11 cellular contexts compared by ENCODE assay signal in genomic region chr1:15426492-15427279, GRCh38. TPM values are rescaled to one million over a fixed set of nuclear protein-coding genes. Genes with fewer than 3 reads are reported as not detected.
DNase-seq lines count a peak whose midpoint lies in the region; ATAC-seq and TF ChIP-seq lines count a peak whose summit lies in the region.
"Had no signal": no experiment of that assay in that cellular context is flagged by ENCODE, and none has a peak within 500 bp of the region (broad histone marks: within the 10 kb centered on the region; RNA-seq: fewer than 3 reads in every experiment).

No MANE protein-coding gene starts in this region.

- no peak for DNase-seq in HCT116 (ENCODE audit: low read depth, low spot score)
- no peak for DNase-seq in activated CD4-positive, alpha-beta memory T cell treated with anti-CD3 and anti-CD28 coated beads for 36 hours
- peak; percentile 72 for DNase-seq in sciatic nerve (ENCODE audit: low spot score)
- DNase-seq in dorsolateral prefrontal cortex, result no peak
- DNase-seq in NCI-H526 (lab: John Stamatoyannopoulos, UW), result no peak
- DNase-seq in RKO (ENCODE audit: low spot score), result no peak
- DNase-seq: activated CD4-positive, alpha-beta T cell treated with anti-CD3 and anti-CD28 coated beads, Interleukin-2, amount 10 ng/mL, durations not matched to agents 7 days and 5 days; NCI-H1417; stimulated activated CD4-positive, alpha-beta T cell treated with anti-CD3 and anti-CD28 coated beads, Interleukin-4, amount 100 ng/mL, for 24 hours had no signal

- POLR2A ChIA-PET in HCT116 (lab: Charles Lee), result no interaction called here
- POLR2A ChIA-PET in activated CD4-positive, alpha-beta memory T cell treated with anti-CD3 and anti-CD28 coated beads for 36 hours (lab: Charles Lee), result no interaction called here

- no peaks in the 10 kb centered on the region for H3K27me3 ChIP-seq in HCT116 (ENCODE audit: insufficient read depth, low read length)
- no peaks in the 10 kb centered on the region for H3K27me3 ChIP-seq in gastroesophageal sphincter
- H3K27me3 ChIP-seq in dorsolateral prefrontal cortex, result no peaks in the 10 kb centered on the region

- H3K4me3 Mint-ChIP-seq in activated CD4-positive, alpha-beta memory T cell treated with anti-CD3 and anti-CD28 coated beads for 36 hours, result no peak overlapping the region
- H3K4me3 Mint-ChIP-seq: activated CD4-positive, alpha-beta T cell treated with anti-CD3 and anti-CD28 coated beads, Interleukin-2, amount 10 ng/mL, durations not matched to agents 7 days and 5 days had no signal

- H3K36me3 ChIP-seq in HCT116 (ENCODE audit: control insufficient read depth in 1 of 2, insufficient read depth in 2 of 2, low read length in 2 of 2) (peaks cover 0 to 5% of the 10 kb centered on the region in 2 experiments; a peak in 1 of 4 replicates), gastroesophageal sphincter (peaks cover 0 to 45% of the 10 kb centered on the region in 2 donors)

- no peaks in the 10 kb centered on the region for H3K9me3 Mint-ChIP-seq in activated CD4-positive, alpha-beta memory T cell treated with anti-CD3 and anti-CD28 coated beads for 36 hours
- H3K9me3 Mint-ChIP-seq: activated CD4-positive, alpha-beta T cell treated with anti-CD3 and anti-CD28 coated beads, Interleukin-2, amount 10 ng/mL, durations not matched to agents 7 days and 5 days had no signal

- no peak for TF ChIP-seq POLR2A in HCT116 (IDR thresholded peaks at IDR 0.05; ENCODE audit: borderline replicate concordance, extremely low read depth, insufficient read depth, insufficient read length)
- no peak for TF ChIP-seq POLR2A in gastroesophageal sphincter (IDR thresholded peaks at IDR 0.05)

- peak overlapping the region; percentile 53 for H3K27ac Mint-ChIP-seq in activated CD4-positive, alpha-beta memory T cell treated with anti-CD3 and anti-CD28 coated beads for 36 hours

- H3K79me2 ChIP-seq in HCT116 (ENCODE audit: insufficient read depth, low read length), result peaks cover 32% of the 10 kb centered on the region

- peaks cover 7 to 61% of the 10 kb centered on the region in 2 experiments; a peak in 3 of 4 replicates for H3K4me1 ChIP-seq in HCT116 (ENCODE audit: control insufficient read depth in 1 of 2, insufficient read depth in 2 of 2, low read length in 2 of 2)
- H3K4me1 ChIP-seq in gastroesophageal sphincter, result peaks cover 0 to 25% (median 5%) of the 10 kb centered on the region in 3 donors

- H3K36me3 Mint-ChIP-seq in activated CD4-positive, alpha-beta memory T cell treated with anti-CD3 and anti-CD28 coated beads for 36 hours, result peaks cover 15% of the 10 kb centered on the region

- H3K27ac ChIP-seq in HCT116 (ENCODE audit: low read depth, low read length) (peak overlapping the region; percentile 50; the same call in 1 of the 2 replicates), gastroesophageal sphincter (peak overlapping the region in 3 of 4 donors; percentile 53 to 78 (median 61)), dorsolateral prefrontal cortex (peak overlapping the region in 21 of 59 donors; percentile 5 to 62 (median 28))

- peak overlapping the region; percentile 53 for H3K4me2 ChIP-seq in HCT116 (ENCODE audit: low read length)

- H3K9me2 ChIP-seq in HCT116 (ENCODE audit: insufficient read depth), result no peaks in the 10 kb centered on the region

- no TSS peak for BruUV-seq in HCT116 (replicated peaks; lab: Mats Ljungman, UMichigan)

- RAD21 ChIA-PET in HCT116 (lab: Charles Lee; ENCODE audit: low non-redundant PET in 1 of 2, low total read pairs in 2 of 2, uncharacterized antibody in 2 of 2, unreplicated experiment in 2 of 2), result no interaction called here

- WGBS in gastroesophageal sphincter (ENCODE audit: low coverage in 1 of 2), 2 donors, result 70 to 80% methylated on average over 1 to 17 of the region's 30 CpGs

- TF ChIP-seq CTCF in HCT116 (IDR thresholded peaks at IDR 0.05 in 2 of 3, conservative IDR thresholded peaks at IDR 0.05 in 1 of 3; ENCODE audit: borderline replicate concordance in 1 of 3, insufficient read depth in 1 of 3, low read depth in 2 of 3, low read length in 2 of 3) (no peak), gastroesophageal sphincter (IDR thresholded peaks at IDR 0.05) (peak in 3 of 4 experiments; percentile 61 to 72 (median 67)), dorsolateral prefrontal cortex (IDR thresholded peaks at IDR 0.05 in 54 of 56, conservative IDR thresholded peaks at IDR 0.05 in 2 of 56; ENCODE audit: low read depth in 1 of 56, partially characterized antibody in 56 of 56) (peak in 8 of 56 donors; percentile 7 to 43 (median 12))

- no peak for TF ChIP-seq EP300 in gastroesophageal sphincter (IDR thresholded peaks at IDR 0.05)

- H3K27me3 Mint-ChIP-seq in activated CD4-positive, alpha-beta memory T cell treated with anti-CD3 and anti-CD28 coated beads for 36 hours, result no peaks in the 10 kb centered on the region
- H3K27me3 Mint-ChIP-seq: activated CD4-positive, alpha-beta T cell treated with anti-CD3 and anti-CD28 coated beads, Interleukin-2, amount 10 ng/mL, durations not matched to agents 7 days and 5 days had no signal

- peaks cover 5% of the 10 kb centered on the region; the same call in 1 of the 2 replicates for H4K20me1 ChIP-seq in HCT116 (ENCODE audit: insufficient read depth)

- intact Hi-C loops in HCT116 (cut with micrococcal nuclease) (no loop called here), sciatic nerve (cut with DNase I) (no loop called here), dorsolateral prefrontal cortex (cut with DNase I) (loop anchor here in 1 of 2 donors (10.0 kb wide), 1 partner anchor 272 kb away; the partner anchor contains the start of gene TMEM51)
- intact Hi-C loops in activated CD4-positive, alpha-beta memory T cell treated with anti-CD3 and anti-CD28 coated beads for 36 hours (cut with micrococcal nuclease), result no loop called here

- ATAC-seq in HCT116, result peak; percentile 67
- peak; percentile 70 for ATAC-seq in gastroesophageal sphincter
- peak; percentile 78 for ATAC-seq in sciatic nerve
- no peak for ATAC-seq in HG03460 (IDR thresholded peaks at IDR 0.05; ENCODE audit: unreplicated experiment)

- H2AFZ ChIP-seq in HCT116 (ENCODE audit: low read depth, low read length, poor library complexity, severe bottlenecking), result no peak overlapping the region

- H3K9ac ChIP-seq in HCT116 (ENCODE audit: low read length), result peak overlapping the region; percentile 16; the same call in 1 of the 2 replicates

- TF ChIP-seq RAD21 in HCT116 (IDR thresholded peaks at IDR 0.05; ENCODE audit: low read depth), result no peak

- H3K4me1 Mint-ChIP-seq in activated CD4-positive, alpha-beta memory T cell treated with anti-CD3 and anti-CD28 coated beads for 36 hours (ENCODE audit: low read depth), result peaks cover 4% of the 10 kb centered on the region

- no peak overlapping the region for H3K4me3 ChIP-seq in HCT116 (replicated peaks in 1 of 2; ENCODE audit: low read depth in 1 of 2, low read length in 2 of 2)
- peak overlapping the region in 1 of 2 donors; percentile 34 for H3K4me3 ChIP-seq in gastroesophageal sphincter
- H3K4me3 ChIP-seq in dorsolateral prefrontal cortex, result no peak overlapping the region

- CTCF ChIA-PET in HCT116 (lab: Charles Lee), result interaction anchor here (1.2 kb wide), 1 partner anchor 103 kb away, joined by 4 read pairs; no protein-coding TSS in a partner anchor
- CTCF ChIA-PET in activated CD4-positive, alpha-beta memory T cell treated with anti-CD3 and anti-CD28 coated beads for 36 hours (lab: Charles Lee), result interaction anchor here (1.8 to 10.4 kb wide), 2 partner anchors 16 to 104 kb away, joined by 4 to 203 read pairs; no protein-coding TSS in a partner anchor

- H3K9me3 ChIP-seq in HCT116 (ENCODE audit: control insufficient read depth in 1 of 2, insufficient read depth in 1 of 2, low read depth in 1 of 2, low read length in 2 of 2) (no peaks in the 10 kb centered on the region), gastroesophageal sphincter (no peaks in the 10 kb centered on the region)

TF ChIP-seq in HCT116, 20 proteins besides CTCF, POLR2A, EP300 and RAD21:
- TF ChIP-seq FOSL1 (IDR thresholded peaks at IDR 0.05; ENCODE audit: low read depth) (peak; percentile 63), ZFX (IDR thresholded peaks at IDR 0.05) (no peak), ZBTB33 (IDR thresholded peaks at IDR 0.05; ENCODE audit: extremely low read depth, insufficient replicate concordance, low read length) (no peak)

RNA-seq across cellular contexts. Expression of gene CTRC, which starts 11.6 kb away (rescaled TPM):
- total RNA-seq in HCT116 (2021; ENCODE audit: unreplicated experiment), result 3.2 TPM
- 0.10 and 0.33 TPM in 2 replicates for polyA plus RNA-seq in HCT116 (2012)
- total RNA-seq in activated CD4-positive, alpha-beta memory T cell treated with anti-CD3 and anti-CD28 coated beads for 36 hours, result under 1 TPM in 1 of 2 experiments, not detected in 1; 0.31 TPM
- total RNA-seq in gastroesophageal sphincter, result not detected
- 2.2 TPM for total RNA-seq in sciatic nerve
- 1 to 10 TPM in 25 of 120 experiments, under 1 TPM in 39, not detected in 56; 0.13 to 3.3 (median 0.86) TPM for total RNA-seq in dorsolateral prefrontal cortex

RNA-seq across cellular contexts. Expression of gene EFHD2, which starts 17.0 kb away (rescaled TPM):
- total RNA-seq in HCT116 (2021; ENCODE audit: unreplicated experiment) (69.7 TPM), gastroesophageal sphincter (10 to 100 TPM; 26.3 to 60.7 (median 53.7) TPM), sciatic nerve (28.7 TPM), dorsolateral prefrontal cortex (100 to 1,000 TPM in 72 of 120 experiments, 10 to 100 TPM in 48; 54.8 to 180 (median 104) TPM)
- 66.3 and 74.0 TPM in 2 replicates for polyA plus RNA-seq in HCT116 (2012)
- 10 to 100 TPM; 60.4 to 61.3 TPM for total RNA-seq in activated CD4-positive, alpha-beta memory T cell treated with anti-CD3 and anti-CD28 coated beads for 36 hours

RNA-seq across cellular contexts. Expression of gene CELA2A, which starts 29.8 kb away (rescaled TPM):
- total RNA-seq in HCT116 (2021; ENCODE audit: unreplicated experiment) (1.6 TPM), gastroesophageal sphincter (not detected), sciatic nerve (0.94 TPM), dorsolateral prefrontal cortex (not detected)
- 0.17 TPM in 1 of 2 replicates, not detected in the other for polyA plus RNA-seq in HCT116 (2012)
- total RNA-seq in activated CD4-positive, alpha-beta memory T cell treated with anti-CD3 and anti-CD28 coated beads for 36 hours, result not detected
- total RNA-seq: activated CD4-positive, alpha-beta T cell treated with anti-CD3 and anti-CD28 coated beads, Interleukin-2, amount 10 ng/mL, durations not matched to agents 7 days and 5 days had no signal

RNA-seq across cellular contexts. Expression of gene CELA2B, which starts 49.2 kb away (rescaled TPM):
- total RNA-seq in HCT116 (2021; ENCODE audit: unreplicated experiment) (not detected), gastroesophageal sphincter (not detected), sciatic nerve (not detected), dorsolateral prefrontal cortex (not detected)
- polyA plus RNA-seq in HCT116 (2012), result not detected in 2 replicates
- not detected for total RNA-seq in activated CD4-positive, alpha-beta memory T cell treated with anti-CD3 and anti-CD28 coated beads for 36 hours
- total RNA-seq: activated CD4-positive, alpha-beta T cell treated with anti-CD3 and anti-CD28 coated beads, Interleukin-2, amount 10 ng/mL, durations not matched to agents 7 days and 5 days had no signal

Comparison
In these comparisons a context has a peak if more than half of its experiments do, and no peak if none do; other contexts are left out.
1. CTCF ChIP-seq: peak in gastroesophageal sphincter (3 of 4); none in HCT116 (0 of 3).